Comparison of ENCODE assay signal across 8 cellular contexts in genomic region chr14:88815980-88816379, GRCh38. TPM values are rescaled to one million over a fixed set of nuclear protein-coding genes. Genes with fewer than 3 reads are reported as not detected.
"Had no signal": no experiment of that assay in that cellular context is flagged by ENCODE, and none has a peak within 500 bp of the region (broad histone marks: within the 10 kb centered on the region; RNA-seq: fewer than 3 reads in every experiment).

No MANE protein-coding gene starts in this region.

- ATAC-seq: HCT116, HepG2 had no signal

- H3K4me1 ChIP-seq: HAP-1 had no signal

- H2AFZ ChIP-seq: GM23248 had no signal

- H3K27ac ChIP-seq: GM23248, HL-60 had no signal

- H3K4me3 ChIP-seq: GM23248, HAP-1 had no signal

- H3K36me3 ChIP-seq: HAP-1 had no signal

- H3K9me3 ChIP-seq: HAP-1 had no signal

- H3K9ac ChIP-seq: GM23248 had no signal

- DNase-seq: GM23248, GOT3, H7, HFFc6 had no signal

- FAIRE-seq: HepG2 had no signal

RNA-seq across cellular contexts. Expression of gene EML5, which starts 23.2 kb away (rescaled TPM):
- polyA plus RNA-seq: HepG2 had no signal
